Comparison of ENCODE assay signal across 17 cellular contexts in the genomic region with DNA sequence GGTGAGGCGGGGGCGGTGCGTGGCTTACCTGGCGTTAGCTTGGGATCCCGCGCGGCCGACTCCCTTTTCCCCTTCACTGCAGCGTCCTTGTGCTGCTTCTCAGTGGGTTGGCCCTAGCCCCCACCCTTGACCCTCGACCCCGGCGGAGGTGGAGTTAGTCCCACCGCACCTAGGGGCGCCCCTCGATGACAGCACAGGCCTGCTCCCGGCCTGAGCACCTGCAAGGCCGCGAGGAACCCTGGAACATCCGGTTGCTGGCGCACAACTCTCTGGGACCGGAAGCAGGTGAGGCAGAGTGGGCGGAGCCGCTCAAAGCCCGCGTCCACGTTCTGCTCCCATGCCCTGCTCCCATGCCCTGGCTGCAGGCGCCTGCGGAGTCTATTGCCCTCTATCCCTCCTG.
DNase-seq lines count a peak whose midpoint lies in the region; ATAC-seq and TF ChIP-seq lines count a peak whose summit lies in the region.
"Had no signal": no experiment of that assay in that cellular context is flagged by ENCODE, and none has a peak within 500 bp of the region (broad histone marks: within the 10 kb centered on the region; RNA-seq: fewer than 3 reads in every experiment).

No MANE protein-coding gene starts in this region.

- H3K27me3 Mint-ChIP-seq in CD14-positive monocyte (ENCODE audit: low read depth in 3 of 3) (peaks cover 2 to 4% (median 2%) of the 10 kb centered on the region in 3 donors), memory B cell (no peaks in the 10 kb centered on the region)
- H3K27me3 Mint-ChIP-seq in activated CD8-positive, alpha-beta T cell treated with anti-CD3 and anti-CD28 coated beads for 36 hours: no peaks in the 10 kb centered on the region

- H3K4me3 ChIP-seq in colonic mucosa: no peak overlapping the region
- H3K4me3 ChIP-seq: breast epithelium, esophagus muscularis mucosa, Peyer's patch, transverse colon had no signal

- H3K27ac Mint-ChIP-seq in CD14-positive monocyte: peak overlapping the region in 1 of 7 donors; percentile 51
- H3K27ac Mint-ChIP-seq in activated CD8-positive, alpha-beta T cell treated with anti-CD3 and anti-CD28 coated beads for 36 hours: no peak overlapping the region
- no peak overlapping the region for H3K27ac Mint-ChIP-seq in memory B cell

- H3K4me3 Mint-ChIP-seq in CD14-positive monocyte: peak overlapping the region; percentile 58 to 82
- H3K4me3 Mint-ChIP-seq in activated CD8-positive, alpha-beta T cell treated with anti-CD3 and anti-CD28 coated beads for 36 hours: no peak overlapping the region
- H3K4me3 Mint-ChIP-seq in memory B cell: peak overlapping the region; percentile 41

- CTCF ChIA-PET in activated CD8-positive, alpha-beta T cell treated with anti-CD3 and anti-CD28 coated beads for 36 hours (lab: Charles Lee): no interaction called here

- POLR2A ChIA-PET in activated CD8-positive, alpha-beta T cell treated with anti-CD3 and anti-CD28 coated beads for 36 hours (lab: Charles Lee): no interaction called here

- no peak overlapping the region for H3K9ac ChIP-seq in colonic mucosa (ENCODE audit: low read depth in 2 of 2, low read length in 2 of 2)
- H3K9ac ChIP-seq: SK-N-SH had no signal

- peaks cover 0 to 5% (median 0%) of the 10 kb centered on the region in 7 donors for H3K9me3 Mint-ChIP-seq in CD14-positive monocyte
- peaks cover 2% of the 10 kb centered on the region for H3K9me3 Mint-ChIP-seq in activated CD8-positive, alpha-beta T cell treated with anti-CD3 and anti-CD28 coated beads for 36 hours
- H3K9me3 Mint-ChIP-seq in memory B cell: peaks cover 1% of the 10 kb centered on the region

- no peaks in the 10 kb centered on the region for H3K4me1 ChIP-seq in colonic mucosa
- H3K4me1 ChIP-seq: breast epithelium, Peyer's patch had no signal

- peak; percentile 63 for ATAC-seq in activated CD8-positive, alpha-beta T cell treated with anti-CD3 and anti-CD28 coated beads for 36 hours
- ATAC-seq in memory B cell (ENCODE audit: low read depth): peak; percentile 32
- ATAC-seq in HG02763 (IDR thresholded peaks at IDR 0.05; ENCODE audit: unreplicated experiment): no peak
- ATAC-seq: HCT116 had no signal

- intact Hi-C loops in CD14-positive monocyte (cut with micrococcal nuclease) (no loop called here), colonic mucosa (cut with DNase I) (no loop called here)
- intact Hi-C loops in activated CD8-positive, alpha-beta T cell treated with anti-CD3 and anti-CD28 coated beads for 36 hours (cut with micrococcal nuclease): no loop called here

- no peak for DNase-seq in CD14-positive monocyte (ENCODE audit: low spot score)
- peak; percentile 61 for DNase-seq in GM10266 (ENCODE audit: extremely low spot score)
- DNase-seq in activated CD8-positive, alpha-beta T cell treated with anti-CD3 and anti-CD28 coated beads for 36 hours: peak; percentile 51
- DNase-seq in memory B cell (ENCODE audit: low spot score in 2 of 2): no peak
- no peak for DNase-seq in T1000 (lab: John Stamatoyannopoulos, UW)
- no peak for DNase-seq in NCI-H1417 (lab: John Stamatoyannopoulos, UW)
- no peak for DNase-seq in colonic mucosa
- DNase-seq: NCI-H1436 treated with DMSO at 0.1 percent for 48 hours; SK-N-SH; small intestine; stimulated activated CD4-positive, alpha-beta T cell treated with anti-CD3 and anti-CD28 coated beads, Interleukin-4, amount 100 ng/mL, for 24 hours; transverse colon had no signal

- no peak overlapping the region for H3K27ac ChIP-seq in colonic mucosa
- H3K27ac ChIP-seq: breast epithelium, esophagus muscularis mucosa, Peyer's patch had no signal

- H3K36me3 ChIP-seq in colonic mucosa: no peaks in the 10 kb centered on the region
- H3K36me3 ChIP-seq: breast epithelium, esophagus muscularis mucosa, Peyer's patch, transverse colon had no signal

- TF ChIP-seq CTCF in CD14-positive monocyte (IDR thresholded peaks at IDR 0.05) (no peak), GM10266 (IDR thresholded peaks at IDR 0.05; ENCODE audit: control insufficient read depth, insufficient read depth, low read depth, missing control alignments) (no peak), colonic mucosa (IDR thresholded peaks at IDR 0.05) (no peak)
- no peak for TF ChIP-seq CTCF in activated CD8-positive, alpha-beta T cell treated with anti-CD3 and anti-CD28 coated beads for 36 hours (IDR thresholded peaks at IDR 0.05)

- H3K4me1 Mint-ChIP-seq in CD14-positive monocyte: peaks cover 38% of the 10 kb centered on the region
- peaks cover 7% of the 10 kb centered on the region for H3K4me1 Mint-ChIP-seq in activated CD8-positive, alpha-beta T cell treated with anti-CD3 and anti-CD28 coated beads for 36 hours (ENCODE audit: low read depth)
- no peaks in the 10 kb centered on the region for H3K4me1 Mint-ChIP-seq in memory B cell

- no peaks in the 10 kb centered on the region for H3K27me3 ChIP-seq in colonic mucosa
- H3K27me3 ChIP-seq: esophagus muscularis mucosa, Peyer's patch, transverse colon had no signal

- H3K9me3 ChIP-seq in colonic mucosa: no peaks in the 10 kb centered on the region
- H3K9me3 ChIP-seq: breast epithelium, esophagus muscularis mucosa, Peyer's patch, SK-N-SH, transverse colon had no signal

- no peaks in the 10 kb centered on the region for H3K36me3 Mint-ChIP-seq in CD14-positive monocyte
- H3K36me3 Mint-ChIP-seq in activated CD8-positive, alpha-beta T cell treated with anti-CD3 and anti-CD28 coated beads for 36 hours (ENCODE audit: low read depth): no peaks in the 10 kb centered on the region
- H3K36me3 Mint-ChIP-seq in memory B cell: peaks cover 3% of the 10 kb centered on the region

Comparison
In these comparisons a context has a peak if more than half of its experiments do, and no peak if none do; other contexts are left out.
1. DNase-seq: peak in GM10266 (single experiment) and activated CD8-positive, alpha-beta T cell treated with anti-CD3 and anti-CD28 coated beads for 36 hours (single experiment); none in CD14-positive monocyte (single experiment), memory B cell (0 of 2), T1000 (single experiment), NCI-H1417 (0 of 3) and colonic mucosa (single experiment).